ENCODE assay signal across 8 cellular contexts in the genomic region with DNA sequence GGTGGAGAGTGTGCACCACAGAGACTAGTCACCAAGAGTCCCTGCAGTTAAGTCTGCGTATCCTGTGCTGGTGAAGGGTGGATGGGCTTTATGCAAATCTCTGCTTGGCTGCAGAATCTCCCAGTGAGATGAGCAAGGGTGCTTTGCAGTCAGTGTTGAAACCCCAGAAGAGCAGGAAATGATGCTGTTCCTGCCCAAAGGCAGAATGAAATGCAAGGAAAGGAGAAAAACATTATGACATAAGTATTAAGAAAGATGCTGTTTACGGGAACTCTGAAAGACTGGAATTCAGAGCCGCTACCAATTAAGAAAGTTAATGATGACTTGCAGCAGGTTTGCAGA.
DNase-seq lines count a peak whose midpoint lies in the region; ATAC-seq and TF ChIP-seq lines count a peak whose summit lies in the region.

No MANE protein-coding gene starts in this region.

- no peak overlapping the region for H3K4me3 ChIP-seq in HAP-1

- ATAC-seq in GM19467 (IDR thresholded peaks at IDR 0.05; ENCODE audit: unreplicated experiment) (peak; percentile 85), HG03442 (IDR thresholded peaks at IDR 0.05; ENCODE audit: unreplicated experiment) (peak; percentile 53)
- ATAC-seq in effector memory CD8-positive, alpha-beta T cell (replicated peaks): peak; percentile 37

- no peaks in the 10 kb centered on the region for H3K36me3 ChIP-seq in HAP-1 (replicated peaks)

- H3K4me1 Mint-ChIP-seq in effector memory CD8-positive, alpha-beta T cell (ENCODE audit: low read depth in 2 of 2): peaks cover 0 to 4% of the 10 kb centered on the region in 2 donors

- DNase-seq in GM10248 (ENCODE audit: extremely low spot score) (peak; percentile 40), Ammon's horn (ENCODE audit: low spot score) (no peak), NCI-H2196 treated with DMSO at 0.1 percent for 48 hours (lab: John Stamatoyannopoulos, UW; ENCODE audit: unreplicated experiment) (no peak), HAP-1 (ENCODE audit: low spot score in 2 of 2) (no peak)
- DNase-seq in effector memory CD8-positive, alpha-beta T cell: no peak
- no peak for DNase-seq in stimulated activated CD4-positive, alpha-beta T cell treated with anti-CD3 and anti-CD28 coated beads, Interleukin-2, amount 100 ng/mL, for 24 hours

- no peaks in the 10 kb centered on the region for H3K4me1 ChIP-seq in HAP-1

- peaks cover 11% of the 10 kb centered on the region; the same call in 1 of the 2 replicates for H3K27me3 ChIP-seq in HAP-1 (ENCODE audit: low read depth)

- no peaks in the 10 kb centered on the region for H3K9me3 ChIP-seq in HAP-1

- H3K27me3 Mint-ChIP-seq in effector memory CD8-positive, alpha-beta T cell: peaks cover 28 to 37% of the 10 kb centered on the region in 2 donors

- CTCF ChIA-PET in GM10248 (lab: Yijun Ruan, JAX): interaction anchor here (1.0 kb wide), 1 partner anchor 17 kb away, joined by 4 read pairs; no protein-coding TSS in a partner anchor

- in situ Hi-C loops in HAP-1 (cut with MboI; ENCODE audit: low sequenced_read_pairs): no loop called here

- no peak overlapping the region for H3K4me3 Mint-ChIP-seq in effector memory CD8-positive, alpha-beta T cell

- POLR2A ChIA-PET in GM10248 (lab: Yijun Ruan, JAX): interaction anchor here (0.8 kb wide), 1 partner anchor 117 kb away, joined by 3 read pairs; no protein-coding TSS in a partner anchor

- H3K27ac Mint-ChIP-seq in effector memory CD8-positive, alpha-beta T cell: no peak overlapping the region

- no peak for TF ChIP-seq CTCF in GM10248 (IDR thresholded peaks at IDR 0.05; ENCODE audit: control extremely low read depth, extremely low read depth, low read depth, missing control alignments)

- H3K36me3 Mint-ChIP-seq in effector memory CD8-positive, alpha-beta T cell (ENCODE audit: insufficient read depth): no peaks in the 10 kb centered on the region

- no peaks in the 10 kb centered on the region for H3K9me3 Mint-ChIP-seq in effector memory CD8-positive, alpha-beta T cell
